ENCODE assay signal across 1 cellular context in the genomic region with DNA sequence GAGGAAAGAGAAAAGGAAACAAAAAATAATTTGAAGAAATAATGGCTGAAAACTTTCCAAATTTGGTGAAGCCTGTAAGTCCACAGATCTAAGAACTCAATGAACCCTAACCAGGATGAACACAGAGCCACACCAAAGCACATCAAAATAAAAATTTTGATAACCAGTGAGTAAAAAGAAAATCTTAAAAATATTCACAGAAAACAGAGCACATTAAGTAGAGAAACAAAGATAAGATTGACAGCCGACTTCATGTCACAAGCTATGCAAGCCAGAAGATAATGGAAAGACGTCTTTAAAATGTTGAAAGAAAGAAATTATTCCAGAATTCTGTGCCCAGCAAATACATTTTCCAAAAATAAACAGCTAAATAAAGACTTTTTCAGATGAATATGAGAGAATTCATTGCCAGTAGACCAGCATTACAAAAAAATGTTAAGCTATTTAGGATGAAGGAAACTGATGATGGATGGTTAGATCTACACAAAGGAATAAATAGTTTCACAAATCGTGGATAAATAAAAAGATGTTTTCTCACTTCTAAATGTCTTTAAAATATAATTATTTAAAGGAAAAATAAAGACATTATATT.
TF ChIP-seq lines count a peak whose summit lies in the region.

No MANE protein-coding gene starts in this region.

TF ChIP-seq in H1, 55 proteins besides CTCF, POLR2A, EP300 and RAD21:
- TF ChIP-seq, protein P1, sequence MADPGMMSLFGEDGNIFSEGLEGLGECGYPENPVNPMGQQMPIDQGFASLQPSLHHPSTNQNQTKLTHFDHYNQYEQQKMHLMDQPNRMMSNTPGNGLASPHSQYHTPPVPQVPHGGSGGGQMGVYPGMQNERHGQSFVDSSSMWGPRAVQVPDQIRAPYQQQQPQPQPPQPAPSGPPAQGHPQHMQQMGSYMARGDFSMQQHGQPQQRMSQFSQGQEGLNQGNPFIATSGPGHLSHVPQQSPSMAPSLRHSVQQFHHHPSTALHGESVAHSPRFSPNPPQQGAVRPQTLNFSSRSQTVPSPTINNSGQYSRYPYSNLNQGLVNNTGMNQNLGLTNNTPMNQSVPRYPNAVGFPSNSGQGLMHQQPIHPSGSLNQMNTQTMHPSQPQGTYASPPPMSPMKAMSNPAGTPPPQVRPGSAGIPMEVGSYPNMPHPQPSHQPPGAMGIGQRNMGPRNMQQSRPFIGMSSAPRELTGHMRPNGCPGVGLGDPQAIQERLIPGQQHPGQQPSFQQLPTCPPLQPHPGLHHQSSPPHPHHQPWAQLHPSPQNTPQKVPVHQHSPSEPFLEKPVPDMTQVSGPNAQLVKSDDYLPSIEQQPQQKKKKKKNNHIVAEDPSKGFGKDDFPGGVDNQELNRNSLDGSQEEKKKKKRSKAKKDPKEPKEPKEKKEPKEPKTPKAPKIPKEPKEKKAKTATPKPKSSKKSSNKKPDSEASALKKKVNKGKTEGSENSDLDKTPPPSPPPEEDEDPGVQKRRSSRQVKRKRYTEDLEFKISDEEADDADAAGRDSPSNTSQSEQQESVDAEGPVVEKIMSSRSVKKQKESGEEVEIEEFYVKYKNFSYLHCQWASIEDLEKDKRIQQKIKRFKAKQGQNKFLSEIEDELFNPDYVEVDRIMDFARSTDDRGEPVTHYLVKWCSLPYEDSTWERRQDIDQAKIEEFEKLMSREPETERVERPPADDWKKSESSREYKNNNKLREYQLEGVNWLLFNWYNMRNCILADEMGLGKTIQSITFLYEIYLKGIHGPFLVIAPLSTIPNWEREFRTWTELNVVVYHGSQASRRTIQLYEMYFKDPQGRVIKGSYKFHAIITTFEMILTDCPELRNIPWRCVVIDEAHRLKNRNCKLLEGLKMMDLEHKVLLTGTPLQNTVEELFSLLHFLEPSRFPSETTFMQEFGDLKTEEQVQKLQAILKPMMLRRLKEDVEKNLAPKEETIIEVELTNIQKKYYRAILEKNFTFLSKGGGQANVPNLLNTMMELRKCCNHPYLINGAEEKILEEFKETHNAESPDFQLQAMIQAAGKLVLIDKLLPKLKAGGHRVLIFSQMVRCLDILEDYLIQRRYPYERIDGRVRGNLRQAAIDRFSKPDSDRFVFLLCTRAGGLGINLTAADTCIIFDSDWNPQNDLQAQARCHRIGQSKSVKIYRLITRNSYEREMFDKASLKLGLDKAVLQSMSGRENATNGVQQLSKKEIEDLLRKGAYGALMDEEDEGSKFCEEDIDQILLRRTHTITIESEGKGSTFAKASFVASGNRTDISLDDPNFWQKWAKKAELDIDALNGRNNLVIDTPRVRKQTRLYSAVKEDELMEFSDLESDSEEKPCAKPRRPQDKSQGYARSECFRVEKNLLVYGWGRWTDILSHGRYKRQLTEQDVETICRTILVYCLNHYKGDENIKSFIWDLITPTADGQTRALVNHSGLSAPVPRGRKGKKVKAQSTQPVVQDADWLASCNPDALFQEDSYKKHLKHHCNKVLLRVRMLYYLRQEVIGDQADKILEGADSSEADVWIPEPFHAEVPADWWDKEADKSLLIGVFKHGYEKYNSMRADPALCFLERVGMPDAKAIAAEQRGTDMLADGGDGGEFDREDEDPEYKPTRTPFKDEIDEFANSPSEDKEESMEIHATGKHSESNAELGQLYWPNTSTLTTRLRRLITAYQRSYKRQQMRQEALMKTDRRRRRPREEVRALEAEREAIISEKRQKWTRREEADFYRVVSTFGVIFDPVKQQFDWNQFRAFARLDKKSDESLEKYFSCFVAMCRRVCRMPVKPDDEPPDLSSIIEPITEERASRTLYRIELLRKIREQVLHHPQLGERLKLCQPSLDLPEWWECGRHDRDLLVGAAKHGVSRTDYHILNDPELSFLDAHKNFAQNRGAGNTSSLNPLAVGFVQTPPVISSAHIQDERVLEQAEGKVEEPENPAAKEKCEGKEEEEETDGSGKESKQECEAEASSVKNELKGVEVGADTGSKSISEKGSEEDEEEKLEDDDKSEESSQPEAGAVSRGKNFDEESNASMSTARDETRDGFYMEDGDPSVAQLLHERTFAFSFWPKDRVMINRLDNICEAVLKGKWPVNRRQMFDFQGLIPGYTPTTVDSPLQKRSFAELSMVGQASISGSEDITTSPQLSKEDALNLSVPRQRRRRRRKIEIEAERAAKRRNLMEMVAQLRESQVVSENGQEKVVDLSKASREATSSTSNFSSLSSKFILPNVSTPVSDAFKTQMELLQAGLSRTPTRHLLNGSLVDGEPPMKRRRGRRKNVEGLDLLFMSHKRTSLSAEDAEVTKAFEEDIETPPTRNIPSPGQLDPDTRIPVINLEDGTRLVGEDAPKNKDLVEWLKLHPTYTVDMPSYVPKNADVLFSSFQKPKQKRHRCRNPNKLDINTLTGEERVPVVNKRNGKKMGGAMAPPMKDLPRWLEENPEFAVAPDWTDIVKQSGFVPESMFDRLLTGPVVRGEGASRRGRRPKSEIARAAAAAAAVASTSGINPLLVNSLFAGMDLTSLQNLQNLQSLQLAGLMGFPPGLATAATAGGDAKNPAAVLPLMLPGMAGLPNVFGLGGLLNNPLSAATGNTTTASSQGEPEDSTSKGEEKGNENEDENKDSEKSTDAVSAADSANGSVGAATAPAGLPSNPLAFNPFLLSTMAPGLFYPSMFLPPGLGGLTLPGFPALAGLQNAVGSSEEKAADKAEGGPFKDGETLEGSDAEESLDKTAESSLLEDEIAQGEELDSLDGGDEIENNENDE (IDR thresholded peaks at IDR 0.05; ENCODE audit: insufficient replicate concordance, low read length): no peak
- TF ChIP-seq SP4 (IDR thresholded peaks at IDR 0.05; ENCODE audit: low read length) (no peak), TCF12 (IDR thresholded peaks at IDR 0.05; ENCODE audit: low read depth, low read length) (no peak), ZNF274 (IDR thresholded peaks at IDR 0.05; ENCODE audit: borderline replicate concordance, extremely low read depth, low read length) (no peak), SRF (IDR thresholded peaks at IDR 0.05; ENCODE audit: low read depth, low read length) (no peak), KDM5A (IDR thresholded peaks at IDR 0.05; ENCODE audit: low read length) (no peak), CREB1 (IDR thresholded peaks at IDR 0.05) (no peak), GTF2F1 (IDR thresholded peaks at IDR 0.05; ENCODE audit: borderline replicate concordance, low read depth, low read length) (no peak), EGR1 (IDR thresholded peaks at IDR 0.05; ENCODE audit: borderline replicate concordance, low read depth, low read length) (no peak), TAF1 (IDR thresholded peaks at IDR 0.05; ENCODE audit: low read depth, low read length) (no peak), PHF8 (conservative IDR thresholded peaks at IDR 0.05; ENCODE audit: low read depth, low read length) (no peak), SUZ12 (IDR thresholded peaks at IDR 0.05; ENCODE audit: low read length) (no peak), SP2 (IDR thresholded peaks at IDR 0.05; ENCODE audit: low read length) (no peak), CTBP2 (IDR thresholded peaks at IDR 0.05; ENCODE audit: borderline replicate concordance, insufficient read depth, insufficient read length, low read length) (no peak), SIN3A (conservative IDR thresholded peaks at IDR 0.05 in 1 of 2, IDR thresholded peaks at IDR 0.05 in 1 of 2; ENCODE audit: low read depth in 1 of 2, low read length in 2 of 2) (no peak), KDM4A (IDR thresholded peaks at IDR 0.05; ENCODE audit: low read depth, low read length, severe bottlenecking) (no peak), FOSL1 (IDR thresholded peaks at IDR 0.05; ENCODE audit: insufficient read depth, low read depth, low read length) (no peak)
- TF ChIP-seq, protein P2, sequence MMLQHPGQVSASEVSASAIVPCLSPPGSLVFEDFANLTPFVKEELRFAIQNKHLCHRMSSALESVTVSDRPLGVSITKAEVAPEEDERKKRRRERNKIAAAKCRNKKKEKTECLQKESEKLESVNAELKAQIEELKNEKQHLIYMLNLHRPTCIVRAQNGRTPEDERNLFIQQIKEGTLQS (IDR thresholded peaks at IDR 0.05; ENCODE audit: insufficient read depth, low read depth, low read length): no peak
- TF ChIP-seq, protein P3, sequence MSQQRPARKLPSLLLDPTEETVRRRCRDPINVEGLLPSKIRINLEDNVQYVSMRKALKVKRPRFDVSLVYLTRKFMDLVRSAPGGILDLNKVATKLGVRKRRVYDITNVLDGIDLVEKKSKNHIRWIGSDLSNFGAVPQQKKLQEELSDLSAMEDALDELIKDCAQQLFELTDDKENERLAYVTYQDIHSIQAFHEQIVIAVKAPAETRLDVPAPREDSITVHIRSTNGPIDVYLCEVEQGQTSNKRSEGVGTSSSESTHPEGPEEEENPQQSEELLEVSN (IDR thresholded peaks at IDR 0.05): no peak
